Comparison of ENCODE assay signal across 17 cellular contexts in the genomic region with DNA sequence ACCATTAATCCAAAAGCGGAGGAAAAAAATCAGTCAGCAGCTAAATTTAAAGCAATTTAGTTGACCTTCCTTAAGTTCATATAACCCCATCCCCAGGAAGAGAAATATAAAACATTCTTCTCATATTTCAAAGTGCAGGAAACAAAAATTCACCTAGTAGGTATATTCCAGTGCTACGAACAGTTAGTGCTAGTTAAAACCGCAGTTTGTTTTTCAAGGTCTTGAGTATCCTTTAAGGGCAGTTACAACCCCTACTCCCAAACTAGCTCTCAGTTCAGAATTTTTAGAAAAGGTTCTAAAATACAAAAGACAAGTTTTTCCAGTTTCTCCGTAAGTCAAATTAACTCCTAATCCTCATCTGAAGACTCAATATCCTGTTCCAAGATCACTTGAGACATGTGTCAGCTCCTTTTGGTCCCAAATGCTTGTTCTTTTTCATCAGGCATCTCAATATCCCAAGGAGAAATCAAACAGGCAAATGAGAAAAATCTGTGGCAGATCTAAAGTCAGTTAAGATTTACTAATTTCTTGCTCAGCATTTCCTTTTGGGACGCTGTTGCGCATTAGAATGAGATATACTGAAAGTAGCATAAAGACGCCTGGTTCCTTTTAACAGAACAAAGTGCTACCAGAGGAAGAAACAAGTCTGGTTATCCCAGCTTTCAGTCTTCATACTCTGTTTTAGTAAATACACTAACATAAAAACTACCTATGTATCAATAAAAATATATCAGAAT. TPM values are rescaled to one million over a fixed set of nuclear protein-coding genes. Genes with fewer than 3 reads are reported as not detected.
DNase-seq lines count a peak whose midpoint lies in the region; ATAC-seq, FAIRE-seq and TF ChIP-seq lines count a peak whose summit lies in the region.
"Had no signal": no experiment of that assay in that cellular context is flagged by ENCODE, and none has a peak within 500 bp of the region (broad histone marks: within the 10 kb centered on the region; RNA-seq: fewer than 3 reads in every experiment).

No MANE protein-coding gene starts in this region.

- no peaks in the 10 kb centered on the region for H3K9me3 Mint-ChIP-seq in T-helper 1 cell treated with Interleukin-12 subunit alpha and Interleukin-12 subunit beta and Interleukin-4 antibody, amounts not matched to agents 30 μg/mL and 1 μg/mL, for 36 hours
- no peaks in the 10 kb centered on the region for H3K9me3 Mint-ChIP-seq in mesothelial cell of epicardium
- H3K9me3 Mint-ChIP-seq: activated CD4-positive, alpha-beta memory T cell treated with anti-CD3 and anti-CD28 coated beads for 36 hours had no signal

- H3K27me3 Mint-ChIP-seq in T-helper 1 cell treated with Interleukin-12 subunit alpha and Interleukin-12 subunit beta and Interleukin-4 antibody, amounts not matched to agents 30 μg/mL and 1 μg/mL, for 36 hours (ENCODE audit: low read depth), result no peaks in the 10 kb centered on the region
- H3K27me3 Mint-ChIP-seq in mesothelial cell of epicardium (ENCODE audit: low read depth), result no peaks in the 10 kb centered on the region
- H3K27me3 Mint-ChIP-seq: activated CD4-positive, alpha-beta memory T cell treated with anti-CD3 and anti-CD28 coated beads for 36 hours had no signal

- FAIRE-seq in urothelium cell line (lab: Jason Lieb, UNC), result no peak

- TF ChIP-seq CTCF in GM10248 (IDR thresholded peaks at IDR 0.05; ENCODE audit: control extremely low read depth, extremely low read depth, low read depth, missing control alignments) (no peak), mesothelial cell of epicardium (IDR thresholded peaks at IDR 0.05; ENCODE audit: unreplicated experiment) (no peak)

- CTCF ChIA-PET in GM10248 (lab: Yijun Ruan, JAX), result interaction anchor here (1.5 to 4.1 kb wide), 2 partner anchors 15 to 746 kb away, joined by 3 to 20 read pairs; no protein-coding TSS in a partner anchor

- no peak overlapping the region for H3K4me3 Mint-ChIP-seq in T-helper 1 cell treated with Interleukin-12 subunit alpha and Interleukin-12 subunit beta and Interleukin-4 antibody, amounts not matched to agents 30 μg/mL and 1 μg/mL, for 36 hours
- H3K4me3 Mint-ChIP-seq in mesothelial cell of epicardium, result no peak overlapping the region
- H3K4me3 Mint-ChIP-seq: activated CD4-positive, alpha-beta memory T cell treated with anti-CD3 and anti-CD28 coated beads for 36 hours had no signal

- H3K27ac Mint-ChIP-seq in T-helper 1 cell treated with Interleukin-12 subunit alpha and Interleukin-12 subunit beta and Interleukin-4 antibody, amounts not matched to agents 30 μg/mL and 1 μg/mL, for 36 hours, result peak overlapping the region; percentile 52
- peak overlapping the region; percentile 86 for H3K27ac Mint-ChIP-seq in mesothelial cell of epicardium
- H3K27ac Mint-ChIP-seq: activated CD4-positive, alpha-beta memory T cell treated with anti-CD3 and anti-CD28 coated beads for 36 hours had no signal

- DNase-seq in GM10248 (ENCODE audit: extremely low spot score), result peak; percentile 31
- no peak for DNase-seq in mesothelial cell of epicardium (ENCODE audit: low spot score in 2 of 2, unreplicated experiment in 2 of 2)
- DNase-seq in NAMALWA (ENCODE audit: low spot score), result no peak
- no peak for DNase-seq in mesenteric fat pad (ENCODE audit: low spot score)
- no peak for DNase-seq in urothelium cell line (ENCODE audit: low spot score)
- DNase-seq: activated CD4-positive, alpha-beta memory T cell treated with anti-CD3 and anti-CD28 coated beads for 36 hours; activated T-cell treated with anti-CD3 and anti-CD28 coated beads, Interleukin-2, amount 50 U/mL, for 48 hours; adrenal gland; effector memory CD4-positive, alpha-beta T cell; mucosa of descending colon; NCI-H1105; NCI-H2171 treated with DMSO at 0.1 percent for 48 hours; NCI-H774; stimulated activated CD4-positive, alpha-beta T cell treated with anti-CD3 and anti-CD28 coated beads, Interleukin-4, amount 100 ng/mL, for 4 hours had no signal

- peak; percentile 45 for ATAC-seq in GM21390 (IDR thresholded peaks at IDR 0.05; ENCODE audit: unreplicated experiment)
- no peak for ATAC-seq in HG03565 (IDR thresholded peaks at IDR 0.05; ENCODE audit: unreplicated experiment)
- ATAC-seq: mucosa of descending colon had no signal

- POLR2A ChIA-PET in GM10248 (lab: Yijun Ruan, JAX), result no interaction called here

- H3K4me1 Mint-ChIP-seq in T-helper 1 cell treated with Interleukin-12 subunit alpha and Interleukin-12 subunit beta and Interleukin-4 antibody, amounts not matched to agents 30 μg/mL and 1 μg/mL, for 36 hours (ENCODE audit: low read depth), result peaks cover 13% of the 10 kb centered on the region
- peaks cover 22% of the 10 kb centered on the region for H3K4me1 Mint-ChIP-seq in mesothelial cell of epicardium

- no peaks in the 10 kb centered on the region for H3K36me3 Mint-ChIP-seq in T-helper 1 cell treated with Interleukin-12 subunit alpha and Interleukin-12 subunit beta and Interleukin-4 antibody, amounts not matched to agents 30 μg/mL and 1 μg/mL, for 36 hours (ENCODE audit: low read depth)
- no peaks in the 10 kb centered on the region for H3K36me3 Mint-ChIP-seq in mesothelial cell of epicardium
- H3K36me3 Mint-ChIP-seq: activated CD4-positive, alpha-beta memory T cell treated with anti-CD3 and anti-CD28 coated beads for 36 hours had no signal

RNA-seq across cellular contexts. Expression of a gene that starts 51.8 kb away (rescaled TPM):
- total RNA-seq in mesothelial cell of epicardium (35.1 to 37.0 TPM (median 35.3 TPM) in 3 replicates), mesenteric fat pad (22.0 TPM)
